In the genomic region with DNA sequence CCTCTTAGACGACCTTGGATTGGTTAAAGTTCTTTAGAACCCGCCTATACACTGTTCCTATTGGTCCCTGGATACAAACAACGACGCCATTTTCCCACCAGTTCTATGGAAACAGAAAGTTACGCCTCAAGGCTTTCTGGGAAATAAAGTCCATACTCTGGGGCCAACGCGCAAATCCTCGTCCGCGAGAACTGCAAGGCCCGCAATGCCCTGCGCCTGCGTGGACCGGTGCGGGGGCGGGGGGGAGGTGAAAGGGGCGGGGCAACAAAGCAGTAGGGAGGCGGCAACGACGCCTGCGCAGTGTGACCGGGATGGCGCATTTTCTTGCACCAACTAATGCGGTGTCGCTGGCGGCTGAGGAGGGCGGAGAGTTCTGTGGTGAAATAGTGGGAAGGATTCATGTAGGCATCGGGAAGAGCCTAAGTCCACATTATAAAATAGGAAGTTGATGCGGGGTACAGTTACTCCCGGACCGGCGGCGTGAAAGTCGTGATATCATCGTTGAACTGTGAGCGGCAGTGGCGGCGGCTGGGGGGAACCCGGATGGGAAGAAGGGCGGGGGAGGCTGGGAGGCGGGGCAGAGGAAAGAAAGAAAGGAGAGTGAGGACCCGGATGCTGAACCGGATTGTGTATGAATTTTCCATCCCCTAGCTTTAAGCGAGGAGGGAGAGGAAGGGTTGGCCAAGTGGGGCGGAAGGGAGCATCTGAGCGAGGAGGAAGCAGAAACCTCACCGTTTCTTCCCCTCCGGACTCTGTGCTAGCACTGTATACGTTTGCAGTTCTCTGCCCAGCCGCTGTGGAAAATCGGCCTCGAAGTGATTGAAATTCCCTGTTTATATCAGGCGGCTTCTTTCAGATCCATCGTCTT, we compare ENCODE assay signal across 8 cellular contexts. TPM values are rescaled to one million over a fixed set of nuclear protein-coding genes. Genes with fewer than 3 reads are reported as not detected.
DNase-seq lines count a peak whose midpoint lies in the region; ATAC-seq and TF ChIP-seq lines count a peak whose summit lies in the region.

A gene (plus strand): TSS at position 300 of the 868 bp plus-strand sequence. CDS start 6,695 bp downstream, outside the sequence.

- peaks cover 28 to 54% (median 48%) of the 10 kb centered on the region in 10 experiments for H3K4me1 ChIP-seq in BLaER1 treated with 17β-estradiol and CSF1 and Interleukin-3, amounts not matched to agents 10 nM and 100 nM
- H3K4me1 ChIP-seq in colonic mucosa, result peaks cover 5% of the 10 kb centered on the region

- peak; percentile 63 for ATAC-seq in GM19328 (IDR thresholded peaks at IDR 0.05; ENCODE audit: unreplicated experiment)
- peak; percentile 61 for ATAC-seq in HG03469 (IDR thresholded peaks at IDR 0.05; ENCODE audit: unreplicated experiment)

- peak within 1 kb of the TSS; percentile 91 to 98 (median 96) for H3K27ac ChIP-seq in BLaER1 treated with 17β-estradiol and CSF1 and Interleukin-3, amounts not matched to agents 10 nM and 100 nM
- H3K27ac ChIP-seq in colonic mucosa, result peak within 1 kb of the TSS; percentile 99

- peaks cover 6 to 39% (median 11%) of the 10 kb centered on the region in 11 experiments; a peak in 16 of 22 replicates for H3K36me3 ChIP-seq in BLaER1 treated with 17β-estradiol and CSF1 and Interleukin-3, amounts not matched to agents 10 nM and 100 nM
- no peaks in the 10 kb centered on the region for H3K36me3 ChIP-seq in colonic mucosa

- intact Hi-C loops in colonic mucosa (cut with DNase I), result no loop called here

- peak within 1 kb of the TSS; percentile 90 to 100 (median 98) for H3K4me3 ChIP-seq in BLaER1 treated with 17β-estradiol and CSF1 and Interleukin-3, amounts not matched to agents 10 nM and 100 nM
- H3K4me3 ChIP-seq in colonic mucosa, result peak within 1 kb of the TSS; percentile 93

- no peak for TF ChIP-seq CTCF in colonic mucosa (IDR thresholded peaks at IDR 0.05)

- H3K9ac ChIP-seq in BLaER1 treated with 17β-estradiol and CSF1 and Interleukin-3, amounts not matched to agents 10 nM and 100 nM, result peak within 1 kb of the TSS; percentile 94 to 99 (median 98)
- peak within 1 kb of the TSS; percentile 96 to 98 for H3K9ac ChIP-seq in colonic mucosa (ENCODE audit: low read depth in 2 of 2, low read length in 2 of 2)

- DNase-seq in NCI-H526 (lab: John Stamatoyannopoulos, UW) (peak; percentile 98 to 99), colonic mucosa (peak; percentile 98), kidney tubule cell (ENCODE audit: low spot score) (peak; percentile 100)
- peak; percentile 99 for DNase-seq in activated CD4-positive, alpha-beta T cell treated with anti-CD3 and anti-CD28 coated beads for 48 hours
- peak; percentile 96 to 99 (median 98) for DNase-seq in stimulated activated CD4-positive, alpha-beta T cell treated with anti-CD3 and anti-CD28 coated beads, Interleukin-1b, Interleukin-23, amount 100 ng/mL, for 24 hours (ENCODE audit: low read depth in 4 of 4, low spot score in 1 of 4)

- H3K9me3 ChIP-seq in BLaER1 treated with 17β-estradiol and CSF1 and Interleukin-3, amounts not matched to agents 10 nM and 100 nM (replicated peaks in 1 of 11), result no peaks in the 10 kb centered on the region
- H3K9me3 ChIP-seq in colonic mucosa, result no peaks in the 10 kb centered on the region

- H3K27me3 ChIP-seq in BLaER1 treated with 17β-estradiol and CSF1 and Interleukin-3, amounts not matched to agents 10 nM and 100 nM, result no peaks in the 10 kb centered on the region
- H3K27me3 ChIP-seq in colonic mucosa, result no peaks in the 10 kb centered on the region

- peak within 1 kb of the TSS; percentile 82 to 98 (median 91) for H3K4me2 ChIP-seq in BLaER1 treated with 17β-estradiol and CSF1 and Interleukin-3, amounts not matched to agents 10 nM and 100 nM

- H4K20me1 ChIP-seq in BLaER1 treated with 17β-estradiol and CSF1 and Interleukin-3, amounts not matched to agents 10 nM and 100 nM, result peaks cover 38 to 88% (median 61%) of the 10 kb centered on the region in 11 experiments

RNA-seq across cellular contexts. Expression of the gene that starts here (rescaled TPM):
- total RNA-seq in colonic mucosa, result 10 to 100 TPM; 26.2 to 38.9 TPM

Comparison
In these comparisons a context has a peak if more than half of its experiments do, and no peak if none do; other contexts are left out.
1. Peak in every context shown above with its lines: DNase-seq, ATAC-seq, H3K4me3 ChIP-seq and H3K27ac ChIP-seq.